In genomic region chr1:166838766-166839599, GRCh38 we compare ENCODE assay signal across 8 cellular contexts. TPM values are rescaled to one million over a fixed set of nuclear protein-coding genes. Genes with fewer than 3 reads are reported as not detected.
DNase-seq lines count a peak whose midpoint lies in the region; ATAC-seq and TF ChIP-seq lines count a peak whose summit lies in the region.

Gene POGK (plus strand): TSS chr1:166839475. CDS start chr1:166840957, 1,482 bp downstream.

- peak within 1 kb of the TSS; percentile 98 for H3K4me3 ChIP-seq in OCI-LY7 (ENCODE audit: low read depth, low read length, poor library complexity, severe bottlenecking)
- peak within 1 kb of the TSS; percentile 54 for H3K4me3 ChIP-seq in mononuclear cell (ENCODE audit: low read length)

- no peaks in the 10 kb centered on the region for H3K9me3 ChIP-seq in OCI-LY7 (ENCODE audit: low read length)
- no peaks in the 10 kb centered on the region for H3K9me3 ChIP-seq in mononuclear cell (ENCODE audit: low read depth, low read length)

- H3K4me2 ChIP-seq in OCI-LY7 (ENCODE audit: low read length): peak within 1 kb of the TSS; percentile 94

- peaks cover 33% of the 10 kb centered on the region for H3K36me3 ChIP-seq in OCI-LY7 (ENCODE audit: insufficient read depth, low read length)

- CTCF ChIA-PET in OCI-LY7 (lab: Charles Lee; ENCODE audit: unreplicated experiment): no interaction called here

- no peaks in the 10 kb centered on the region; the same call in 1 of the 2 replicates for H4K20me1 ChIP-seq in OCI-LY7 (ENCODE audit: insufficient read depth, low read length)

- H2AFZ ChIP-seq in OCI-LY7 (ENCODE audit: low read length): peak within 1 kb of the TSS; percentile 96

- TSS peak; percentile 95 for BruUV-seq in OCI-LY7 (replicated peaks; lab: Mats Ljungman, UMichigan)

- H3K27ac ChIP-seq in OCI-LY7 (ENCODE audit: low read depth, low read length, poor library complexity, severe bottlenecking): peak within 1 kb of the TSS; percentile 62

- H3K27me3 ChIP-seq in mononuclear cell (ENCODE audit: insufficient read depth, low read length): no peaks in the 10 kb centered on the region

- POLR2A ChIA-PET in OCI-LY7 (lab: Charles Lee): interaction anchor here (0.6 to 1.3 kb wide), 5 partner anchors 16 to 381 kb away, joined by 3 to 8 read pairs (median 4); partner anchors contain the start of genes POU2F1 and TADA1

- H3K9me2 ChIP-seq in OCI-LY7 (ENCODE audit: insufficient read depth, low read length): no peaks in the 10 kb centered on the region

- intact Hi-C loops in OCI-LY7 (cut with micrococcal nuclease; ENCODE audit: unreplicated experiment): loop anchor here (1.0 kb wide), 1 partner anchor 37 kb away; the partner anchor contains the start of gene TADA1

- H3K79me2 ChIP-seq in OCI-LY7 (ENCODE audit: insufficient read depth, low read depth, low read length): peaks cover 19% of the 10 kb centered on the region; the same call in 1 of the 2 replicates

- ATAC-seq in GM21526 (IDR thresholded peaks at IDR 0.05; ENCODE audit: low FRiP score, unreplicated experiment): peak; percentile 96

- peaks cover 25% of the 10 kb centered on the region for H3K4me1 ChIP-seq in OCI-LY7 (ENCODE audit: insufficient read depth, low read length, poor library complexity, severe bottlenecking)
- peaks cover 36% of the 10 kb centered on the region for H3K4me1 ChIP-seq in mononuclear cell (ENCODE audit: insufficient read depth, low read length)

- TF ChIP-seq CTCF in OCI-LY7 (conservative IDR thresholded peaks at IDR 0.05; ENCODE audit: low read length): no peak

- DNase-seq in DMS 273 (lab: John Stamatoyannopoulos, UW; ENCODE audit: unreplicated experiment): peak; percentile 94
- DNase-seq in HuH-7 (ENCODE audit: low spot score): peak; percentile 85
- peak; percentile 89 for DNase-seq in OCI-LY7 (ENCODE audit: low spot score)
- DNase-seq in activated T-cell treated with anti-CD3 and anti-CD28 coated beads for 24 hours (ENCODE audit: low read depth): peak; percentile 80
- DNase-seq in epidermal melanocyte (ENCODE audit: insufficient read length, low spot score): peak; percentile 84
- DNase-seq in stimulated activated CD8-positive, alpha-beta memory T cell treated with anti-CD3 and anti-CD28 coated beads, Interleukin-2, amount 100 ng/mL, for 48 hours (ENCODE audit: low read depth in 2 of 2): peak; percentile 72 to 79

RNA-seq across cellular contexts. Expression of gene POGK, which starts in this region (rescaled TPM):
- total RNA-seq in OCI-LY7 (2014; rRNA removed; shearing (Covaris generic)): 27.2 and 33.4 TPM in 2 replicates
- total RNA-seq in OCI-LY7 (2022) (37.4 and 41.9 TPM in 2 replicates), mononuclear cell (23.6 TPM)

Comparison
In these comparisons a context has a peak if more than half of its experiments do, and no peak if none do; other contexts are left out.
1. Peak in every context shown above with its lines: DNase-seq, ATAC-seq, H3K4me3 ChIP-seq and H3K27ac ChIP-seq.